In the genomic region with DNA sequence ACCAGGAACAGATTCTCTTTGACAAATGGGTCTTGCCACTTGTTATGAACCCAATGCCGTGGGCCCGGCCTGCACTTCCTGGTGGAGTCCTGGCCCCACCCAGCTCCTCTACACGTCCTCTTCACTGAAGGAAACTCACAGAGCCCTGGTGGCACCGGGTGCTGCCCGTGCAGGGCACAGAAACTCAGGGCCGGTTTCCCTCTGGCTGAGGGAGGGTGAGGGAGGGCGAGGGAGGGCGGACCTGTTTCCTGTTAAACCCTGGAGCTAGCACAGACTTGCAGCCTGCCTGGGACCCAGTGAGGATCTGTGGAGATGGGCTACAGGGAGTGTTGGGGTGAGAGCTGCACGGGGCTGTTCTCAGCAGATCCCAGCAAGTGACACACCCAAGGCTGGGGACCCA, we compare ENCODE assay signal across 19 cellular contexts.
"Had no signal": no experiment of that assay in that cellular context is flagged by ENCODE, and none has a peak within 500 bp of the region (broad histone marks: within the 10 kb centered on the region; RNA-seq: fewer than 3 reads in every experiment).

No MANE protein-coding gene starts in this region.

- H3K4me3 ChIP-seq: body of pancreas, lung, skin epidermis, tibial nerve had no signal

- H3K36me3 ChIP-seq: tibial nerve had no signal

- DNase-seq: activated CD4-positive, alpha-beta T cell treated with anti-CD3 and anti-CD28 coated beads, Interleukin-2, amount 10 ng/mL, durations not matched to agents 7 days and 5 days; activated effector memory CD4-positive, alpha-beta T cell treated with Interleukin-2 at 50 U/mL for 16 hours; activated T-cell treated with anti-CD3 and anti-CD28 coated beads, Interleukin-2, amount 50 U/mL, for 1 hour; amniotic stem cell; body of pancreas; central memory CD4-positive, alpha-beta T cell; cortex of kidney; effector memory CD8-positive, alpha-beta T cell; hypothalamus; midbrain; naive B cell; stimulated activated CD4-positive, alpha-beta T cell treated with anti-CD3 and anti-CD28 coated beads, Interleukin-1b, Interleukin-23, amount 100 ng/mL, for 48 hours; stimulated activated naive B cell treated with anti-CD40 and anti-IgM and Interleukin-4, amounts not matched to agents 10 μg/mL and 1 μg/mL and 100 μg/mL, for 72 hours had no signal

- ATAC-seq: activated naive CD4-positive, alpha-beta T cell treated with anti-CD3 and anti-CD28 coated beads, Interleukin-2, amount 50 U/mL, for 72 hours; body of pancreas; effector memory CD8-positive, alpha-beta T cell; stimulated activated naive B cell treated with anti-CD40 and anti-IgM and Interleukin-4, amounts not matched to agents 10 μg/mL and 1 μg/mL and 100 μg/mL, for 72 hours; WTC11 had no signal

- H3K4me1 ChIP-seq: body of pancreas, tibial nerve had no signal

- H3K27me3 ChIP-seq: body of pancreas, tibial nerve had no signal

- H3K27ac ChIP-seq: body of pancreas, epithelial cell of prostate, skin epidermis, tibial nerve had no signal

- H3K9me3 ChIP-seq: body of pancreas had no signal
